Comparison of ENCODE assay signal across 8 cellular contexts in genomic region chr1:152188673-152189591, GRCh38. TPM values are rescaled to one million over a fixed set of nuclear protein-coding genes. Genes with fewer than 3 reads are reported as not detected.
DNase-seq lines count a peak whose midpoint lies in the region; ATAC-seq lines count a peak whose summit lies in the region.

No MANE protein-coding gene starts in this region.

- no peaks in the 10 kb centered on the region for H3K36me3 Mint-ChIP-seq in activated CD4-positive, alpha-beta memory T cell treated with anti-CD3 and anti-CD28 coated beads, Interleukin-2, amount 10 ng/mL, durations not matched to agents 7 days and 5 days (ENCODE audit: low read depth)

- CTCF ChIA-PET in activated CD4-positive, alpha-beta memory T cell treated with anti-CD3 and anti-CD28 coated beads, Interleukin-2, amount 10 ng/mL, durations not matched to agents 7 days and 5 days (lab: Charles Lee) = interaction anchor here (0.6 to 12.4 kb wide), 22 partner anchors 9 to 270 kb away, joined by 3 to 174 read pairs (median 5); no protein-coding TSS in a partner anchor

- peaks cover 10% of the 10 kb centered on the region for H3K4me1 ChIP-seq in mononuclear cell (ENCODE audit: insufficient read depth, low read length)

- peak; percentile 51 for DNase-seq in A172 (ENCODE audit: low spot score)
- DNase-seq in NCI-H446 treated with DMSO at 0.1 percent for 48 hours (lab: John Stamatoyannopoulos, UW) = peak; percentile 38
- peak; percentile 80 for DNase-seq in activated CD4-positive, alpha-beta memory T cell treated with anti-CD3 and anti-CD28 coated beads, Interleukin-2, amount 10 ng/mL, durations not matched to agents 7 days and 5 days
- peak; percentile 54 for DNase-seq in effector CD8-positive, alpha-beta T cell (lab: John Stamatoyannopoulos, UW)
- peak; percentile 67 to 72 for DNase-seq in stimulated activated CD8-positive, alpha-beta memory T cell treated with anti-CD3 and anti-CD28 coated beads, Interleukin-2, amount 100 ng/mL, for 1 hour (ENCODE audit: low read depth in 2 of 2)

- H3K4me3 ChIP-seq in mononuclear cell (ENCODE audit: low read length) = peak overlapping the region; percentile 38

- H3K4me3 Mint-ChIP-seq in activated CD4-positive, alpha-beta memory T cell treated with anti-CD3 and anti-CD28 coated beads, Interleukin-2, amount 10 ng/mL, durations not matched to agents 7 days and 5 days = peak overlapping the region; percentile 68

- H3K9me3 ChIP-seq in mononuclear cell (ENCODE audit: low read depth, low read length) = no peaks in the 10 kb centered on the region

- peaks cover 3% of the 10 kb centered on the region for H3K27me3 ChIP-seq in mononuclear cell (ENCODE audit: insufficient read depth, low read length)

- H3K27ac Mint-ChIP-seq in activated CD4-positive, alpha-beta memory T cell treated with anti-CD3 and anti-CD28 coated beads, Interleukin-2, amount 10 ng/mL, durations not matched to agents 7 days and 5 days = no peak overlapping the region

- no peaks in the 10 kb centered on the region for H3K9me3 Mint-ChIP-seq in activated CD4-positive, alpha-beta memory T cell treated with anti-CD3 and anti-CD28 coated beads, Interleukin-2, amount 10 ng/mL, durations not matched to agents 7 days and 5 days

- H3K27me3 Mint-ChIP-seq in activated CD4-positive, alpha-beta memory T cell treated with anti-CD3 and anti-CD28 coated beads, Interleukin-2, amount 10 ng/mL, durations not matched to agents 7 days and 5 days = peaks cover 47% of the 10 kb centered on the region

- peak; percentile 64 for ATAC-seq in GM18868 (IDR thresholded peaks at IDR 0.05; ENCODE audit: unreplicated experiment)
- no peak for ATAC-seq in GM18907 (IDR thresholded peaks at IDR 0.05; ENCODE audit: unreplicated experiment)

- H3K4me1 Mint-ChIP-seq in activated CD4-positive, alpha-beta memory T cell treated with anti-CD3 and anti-CD28 coated beads, Interleukin-2, amount 10 ng/mL, durations not matched to agents 7 days and 5 days = peaks cover 9% of the 10 kb centered on the region

- POLR2A ChIA-PET in activated CD4-positive, alpha-beta memory T cell treated with anti-CD3 and anti-CD28 coated beads, Interleukin-2, amount 10 ng/mL, durations not matched to agents 7 days and 5 days (lab: Charles Lee) = interaction anchor here (0.6 to 1.0 kb wide), 3 partner anchors 136 to 270 kb away, joined by 3 to 7 read pairs (median 3); no protein-coding TSS in a partner anchor

RNA-seq across cellular contexts. Expression of gene RPTN, which starts 29.9 kb away (rescaled TPM):
- total RNA-seq in A172 (2014; rRNA removed; shearing (Covaris generic)) = not detected in 2 replicates
- total RNA-seq in activated CD4-positive, alpha-beta memory T cell treated with anti-CD3 and anti-CD28 coated beads, Interleukin-2, amount 10 ng/mL, durations not matched to agents 7 days and 5 days = not detected
- total RNA-seq in mononuclear cell = not detected

RNA-seq across cellular contexts. Expression of gene HRNR, which starts 35.1 kb away (rescaled TPM):
- total RNA-seq in A172 (2014; rRNA removed; shearing (Covaris generic)) = not detected in 2 replicates
- total RNA-seq in activated CD4-positive, alpha-beta memory T cell treated with anti-CD3 and anti-CD28 coated beads, Interleukin-2, amount 10 ng/mL, durations not matched to agents 7 days and 5 days = not detected
- under 0.01 TPM for total RNA-seq in mononuclear cell
